ENCODE assay signal across 7 cellular contexts in the genomic region with DNA sequence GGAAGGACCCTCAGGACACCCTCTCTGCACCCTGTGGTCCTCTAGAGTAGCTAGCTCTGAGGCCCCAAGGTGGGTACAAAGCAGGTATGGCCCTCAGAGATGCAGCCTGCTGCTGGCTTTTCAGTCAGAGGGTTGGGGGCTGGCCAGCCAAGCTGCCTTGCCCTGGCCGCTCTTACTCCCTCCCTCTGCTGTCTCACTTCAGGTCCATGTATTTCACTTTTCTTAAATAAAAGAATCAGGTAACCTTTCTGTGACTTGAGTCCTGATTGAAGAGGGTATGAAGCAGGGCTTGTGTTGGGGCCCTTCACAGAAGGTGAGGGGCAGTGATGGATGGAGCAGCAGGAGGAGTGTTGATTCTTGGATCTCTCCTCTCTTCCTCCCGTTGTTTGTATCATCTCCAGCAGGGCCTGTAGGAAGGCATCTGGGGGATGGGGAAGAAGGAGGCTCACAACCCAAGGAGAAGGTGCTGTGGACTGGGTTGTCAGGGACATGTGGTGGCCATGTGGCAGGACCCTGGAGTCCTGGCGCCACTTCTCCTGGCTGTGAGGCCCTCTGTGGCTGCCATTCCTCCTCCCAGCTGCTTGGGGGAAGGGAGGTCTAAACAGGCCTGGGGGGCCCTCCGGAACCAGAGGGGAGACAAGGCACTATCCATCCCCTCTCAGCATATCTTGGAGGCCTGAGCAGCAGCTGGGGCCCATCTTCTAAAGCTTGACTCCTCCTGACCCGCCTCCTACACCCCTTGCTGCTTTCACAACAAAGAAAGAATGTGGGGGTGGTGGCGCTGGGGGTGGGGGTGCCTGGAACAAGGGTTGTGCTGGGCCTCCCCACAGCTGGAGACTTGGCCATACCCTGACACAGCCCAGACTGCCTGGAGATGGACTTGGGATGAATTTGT. TPM values are rescaled to one million over a fixed set of nuclear protein-coding genes. Genes with fewer than 3 reads are reported as not detected.
DNase-seq lines count a peak whose midpoint lies in the region; TF ChIP-seq lines count a peak whose summit lies in the region.
"Had no signal": no experiment of that assay in that cellular context is flagged by ENCODE, and none has a peak within 500 bp of the region (broad histone marks: within the 10 kb centered on the region; RNA-seq: fewer than 3 reads in every experiment).

No MANE protein-coding gene starts in this region.

- peak overlapping the region; percentile 67 for H3K4me3 ChIP-seq in fibroblast of the aortic adventitia (ENCODE audit: low read depth, low read length)

- TF ChIP-seq CTCF in fibroblast of the aortic adventitia (IDR thresholded peaks at IDR 0.05; ENCODE audit: insufficient read depth, low read length): no peak

- DNase-seq in NCI-H82 (lab: John Stamatoyannopoulos, UW) (peak; percentile 33), NCI-H82 treated with DMSO at 0.1 percent for 48 hours (lab: John Stamatoyannopoulos, UW; ENCODE audit: unreplicated experiment) (no peak), fibroblast of the aortic adventitia (ENCODE audit: low read depth) (peak; percentile 70), smooth muscle cell of the brain vasculature (ENCODE audit: low read depth, low spot score) (peak; percentile 91), NCI-H2029 (lab: John Stamatoyannopoulos, UW) (no peak), NCI-H1048 (lab: John Stamatoyannopoulos, UW) (no peak)
- DNase-seq: activated gamma-delta T cell had no signal

RNA-seq across cellular contexts. Expression of gene PTK7, which starts 1.0 kb away (rescaled TPM):
- total RNA-seq in fibroblast of the aortic adventitia (ENCODE audit: low replicate concordance): 44.6 and 102 TPM in 2 replicates

RNA-seq across cellular contexts. Expression of gene KLC4, which starts 15.7 kb away (rescaled TPM):
- 11.3 and 15.3 TPM in 2 replicates for total RNA-seq in fibroblast of the aortic adventitia (ENCODE audit: low replicate concordance)

RNA-seq across cellular contexts. Expression of gene MRPL2, which starts 15.9 kb away (rescaled TPM):
- total RNA-seq in fibroblast of the aortic adventitia (ENCODE audit: low replicate concordance): 11.9 and 18.7 TPM in 2 replicates

RNA-seq across cellular contexts. Expression of gene CUL7, which starts 21.4 kb away (rescaled TPM):
- total RNA-seq in fibroblast of the aortic adventitia (ENCODE audit: low replicate concordance): 28.0 and 31.6 TPM in 2 replicates

RNA-seq across cellular contexts. Expression of gene RRP36, which starts 53.7 kb away (rescaled TPM):
- 46.9 and 86.6 TPM in 2 replicates for total RNA-seq in fibroblast of the aortic adventitia (ENCODE audit: low replicate concordance)

Comparison
In these comparisons a context has a peak if more than half of its experiments do, and no peak if none do; other contexts are left out.
1. DNase-seq: peak in NCI-H82 (single experiment), fibroblast of the aortic adventitia (single experiment) and smooth muscle cell of the brain vasculature (single experiment); none in NCI-H82 treated with DMSO at 0.1 percent for 48 hours (single experiment), NCI-H2029 (single experiment) and NCI-H1048 (single experiment).